In genomic region chr1:27956761-27957160, GRCh38 we compare ENCODE assay signal across 23 cellular contexts. TPM values are rescaled to one million over a fixed set of nuclear protein-coding genes. Genes with fewer than 3 reads are reported as not detected.
DNase-seq lines count a peak whose midpoint lies in the region; ATAC-seq, FAIRE-seq and TF ChIP-seq lines count a peak whose summit lies in the region.
"Had no signal": no experiment of that assay in that cellular context is flagged by ENCODE, and none has a peak within 500 bp of the region (broad histone marks: within the 10 kb centered on the region; RNA-seq: fewer than 3 reads in every experiment).

No MANE protein-coding gene starts in this region.

- no TSS peak for BruUV-seq in K562 (replicated peaks; lab: Mats Ljungman, UMichigan)

- no peak for FAIRE-seq in K562 (lab: Jason Lieb, UNC)
- FAIRE-seq: GM12878 had no signal

- no peaks in the 10 kb centered on the region for H3K36me3 ChIP-seq in CD8-positive, alpha-beta T cell (ENCODE audit: insufficient read depth, low read length)
- H3K36me3 ChIP-seq in K562 (ENCODE audit: control insufficient read depth, insufficient read depth, low read length) = no peaks in the 10 kb centered on the region

- no peak for TF ChIP-seq POLR2A in K562 (conservative IDR thresholded peaks at IDR 0.05)

- no peaks in the 10 kb centered on the region for H3K9me1 ChIP-seq in K562 (ENCODE audit: control insufficient read depth, insufficient read depth, low read length)

- no peak overlapping the region for H3K27ac ChIP-seq in CD8-positive, alpha-beta T cell (ENCODE audit: low read depth, low read length)
- no peak overlapping the region for H3K27ac ChIP-seq in K562 (ENCODE audit: extremely low read depth, low read depth, low read length)
- H3K27ac ChIP-seq: GM23248, KMS-11, RWPE1, SK-N-MC had no signal

- H3K79me2 ChIP-seq in K562 (ENCODE audit: control insufficient read depth, insufficient read depth, low read length) = no peaks in the 10 kb centered on the region

- DNase-seq in CD8-positive, alpha-beta T cell = no peak
- DNase-seq in K562 (ENCODE audit: extremely low read depth in 1 of 4, low spot score in 3 of 4) = no peak
- DNase-seq in natural killer cell treated with Interleukin-12 subunit alpha and Interleukin-12 subunit beta and Interleukin-15 and Interleukin-18, amount 100 ng/mL, for 72 hours (ENCODE audit: low spot score) = no peak
- DNase-seq in type B pancreatic cell (ENCODE audit: extremely low spot score, unreplicated experiment) = no peak
- no peak for DNase-seq in T-helper 2 cell
- DNase-seq in activated CD4-positive, alpha-beta T cell treated with anti-CD3 and anti-CD28 coated beads for 48 hours = no peak
- DNase-seq: DMS79 treated with DMSO at 0.1 percent for 48 hours; GM23248; H9; NCI-H1105; NCI-H146; NCI-H2029; NCI-H2171; NCI-H345; NCI-H524; NCI-H774; NK-92 treated with Interleukin-12 subunit alpha and Interleukin-12 subunit beta, amount 100 ng/mL, for 24 hours; SHP77 treated with DMSO at 0.1 percent for 48 hours had no signal

- peaks cover 13% of the 10 kb centered on the region for H3K4me1 ChIP-seq in CD8-positive, alpha-beta T cell (ENCODE audit: insufficient read depth, low read length)
- H3K4me1 ChIP-seq in K562 (replicated peaks in 1 of 2; ENCODE audit: control insufficient read depth in 2 of 2, insufficient read depth in 2 of 2, low read length in 2 of 2) = peaks cover 9 to 25% of the 10 kb centered on the region in 2 experiments

- H3K27me3 ChIP-seq in CD8-positive, alpha-beta T cell (ENCODE audit: insufficient read depth, low read length) = no peaks in the 10 kb centered on the region
- H3K27me3 ChIP-seq in K562 (ENCODE audit: control insufficient read depth in 2 of 2, insufficient read depth in 2 of 2, low read length in 2 of 2) = peaks cover 2 to 13% of the 10 kb centered on the region in 2 experiments; a peak in 2 of 5 replicates

- 24% methylated on average over 6 of the region's 6 CpGs for WGBS in K562 (ENCODE audit: insufficient coverage, low coverage, missing lambda C conversion rate)

- no peak overlapping the region for H3K27ac Mint-ChIP-seq in CD8-positive, alpha-beta T cell
- peak overlapping the region in 1 of 2 donors; percentile 19 for H3K27ac Mint-ChIP-seq in natural killer cell treated with Interleukin-12 subunit alpha and Interleukin-12 subunit beta and Interleukin-15 and Interleukin-18, amount 100 ng/mL, for 72 hours
- no peak overlapping the region for H3K27ac Mint-ChIP-seq in type B pancreatic cell

- H3K9ac ChIP-seq in K562 (ENCODE audit: insufficient read depth in 1 of 2, low read depth in 2 of 2, low read length in 2 of 2) = no peak overlapping the region; a peak in 1 of 4 replicates
- H3K9ac ChIP-seq: GM23248, KMS-11 had no signal

- intact Hi-C loops in CD8-positive, alpha-beta T cell (cut with DNase I, micrococcal nuclease) = no loop called here
- intact Hi-C loops in K562 (cut with micrococcal nuclease) = no loop called here

- no peaks in the 10 kb centered on the region for H3K36me3 Mint-ChIP-seq in CD8-positive, alpha-beta T cell
- no peaks in the 10 kb centered on the region for H3K36me3 Mint-ChIP-seq in natural killer cell treated with Interleukin-12 subunit alpha and Interleukin-12 subunit beta and Interleukin-15 and Interleukin-18, amount 100 ng/mL, for 72 hours
- H3K36me3 Mint-ChIP-seq in type B pancreatic cell = no peaks in the 10 kb centered on the region

- H3K27me3 Mint-ChIP-seq in CD8-positive, alpha-beta T cell (ENCODE audit: low read depth) = no peaks in the 10 kb centered on the region
- no peaks in the 10 kb centered on the region for H3K27me3 Mint-ChIP-seq in natural killer cell treated with Interleukin-12 subunit alpha and Interleukin-12 subunit beta and Interleukin-15 and Interleukin-18, amount 100 ng/mL, for 72 hours
- H3K27me3 Mint-ChIP-seq in type B pancreatic cell = peaks cover 7% of the 10 kb centered on the region

- peak overlapping the region; percentile 19 for H3K4me3 Mint-ChIP-seq in CD8-positive, alpha-beta T cell
- peak overlapping the region; percentile 26 for H3K4me3 Mint-ChIP-seq in natural killer cell treated with Interleukin-12 subunit alpha and Interleukin-12 subunit beta and Interleukin-15 and Interleukin-18, amount 100 ng/mL, for 72 hours
- H3K4me3 Mint-ChIP-seq in type B pancreatic cell = peak overlapping the region; percentile 50
- H3K4me3 Mint-ChIP-seq: H9 had no signal

- H2AFZ ChIP-seq in K562 (ENCODE audit: low read depth, low read length) = no peak overlapping the region
- H2AFZ ChIP-seq: GM23248 had no signal

- TF ChIP-seq EP300 in K562 (IDR thresholded peaks at IDR 0.05; ENCODE audit: low read length) = no peak

- in situ Hi-C loops in K562 (cut with MboI) = no loop called here

- peaks cover 25% of the 10 kb centered on the region for H3K4me1 Mint-ChIP-seq in CD8-positive, alpha-beta T cell (ENCODE audit: low read depth)
- H3K4me1 Mint-ChIP-seq in natural killer cell treated with Interleukin-12 subunit alpha and Interleukin-12 subunit beta and Interleukin-15 and Interleukin-18, amount 100 ng/mL, for 72 hours (ENCODE audit: low read depth in 2 of 2) = peaks cover 8 to 10% of the 10 kb centered on the region in 2 donors
- peaks cover 4% of the 10 kb centered on the region for H3K4me1 Mint-ChIP-seq in type B pancreatic cell (ENCODE audit: unreplicated experiment)

- TF ChIP-seq RAD21 in K562 (CRISPR knock-in tag; conservative IDR thresholded peaks at IDR 0.05 in 1 of 2, IDR thresholded peaks at IDR 0.05 in 1 of 2) = no peak

- H3K4me3 ChIP-seq in CD8-positive, alpha-beta T cell (ENCODE audit: low read depth, low read length) = no peak overlapping the region
- no peak overlapping the region for H3K4me3 ChIP-seq in K562
- H3K4me3 ChIP-seq: GM12878, GM23248, SK-N-MC had no signal

- ATAC-seq in CD8-positive, alpha-beta T cell = no peak
- ATAC-seq in K562 = no peak
- no peak for ATAC-seq in natural killer cell treated with Interleukin-12 subunit alpha and Interleukin-12 subunit beta and Interleukin-15 and Interleukin-18, amount 100 ng/mL, for 72 hours
- no peak for ATAC-seq in HG03025 (IDR thresholded peaks at IDR 0.05; ENCODE audit: low FRiP score, unreplicated experiment)
- ATAC-seq: GM12878 had no signal

- no peak overlapping the region for H3K4me2 ChIP-seq in K562 (ENCODE audit: insufficient read depth, low read length)
- H3K4me2 ChIP-seq: KMS-11 had no signal

- no peaks in the 10 kb centered on the region for H3K9me3 ChIP-seq in CD8-positive, alpha-beta T cell (ENCODE audit: low read length)
- no peaks in the 10 kb centered on the region for H3K9me3 ChIP-seq in K562 (replicated peaks; ENCODE audit: control insufficient read depth, insufficient read depth, low read depth, low read length)

- POLR2A ChIA-PET in CD8-positive, alpha-beta T cell (lab: Charles Lee) = no interaction called here
- POLR2A ChIA-PET in K562 (lab: Yijun Ruan, JAX) = interaction anchor here (0.6 to 1.7 kb wide), 3 partner anchors 8 to 1022 kb away, joined by 3 to 5 read pairs (median 4); no protein-coding TSS in a partner anchor

- CTCF ChIA-PET in CD8-positive, alpha-beta T cell (lab: Charles Lee) = interaction anchor here (0.8 to 3.5 kb wide), 4 partner anchors 12 to 22 kb away, joined by 3 to 12 read pairs (median 6); no protein-coding TSS in a partner anchor
- CTCF ChIA-PET in K562 (lab: Yijun Ruan, JAX; ENCODE audit: low intra/inter-chr PET ratio) = no interaction called here

- H3K9me3 Mint-ChIP-seq in CD8-positive, alpha-beta T cell = no peaks in the 10 kb centered on the region
- H3K9me3 Mint-ChIP-seq in natural killer cell treated with Interleukin-12 subunit alpha and Interleukin-12 subunit beta and Interleukin-15 and Interleukin-18, amount 100 ng/mL, for 72 hours = no peaks in the 10 kb centered on the region
- no peaks in the 10 kb centered on the region for H3K9me3 Mint-ChIP-seq in type B pancreatic cell
- H3K9me3 Mint-ChIP-seq: H9 had no signal

- TF ChIP-seq CTCF in CD8-positive, alpha-beta T cell (IDR thresholded peaks at IDR 0.05) = no peak
- no peak for TF ChIP-seq CTCF in K562 (IDR thresholded peaks at IDR 0.05 in 2 of 3, conservative IDR thresholded peaks at IDR 0.05 in 1 of 3; ENCODE audit: insufficient read depth in 2 of 3, low read depth in 1 of 3, low read length in 3 of 3)
- no peak for TF ChIP-seq CTCF in type B pancreatic cell (conservative IDR thresholded peaks at IDR 0.05)

- no peaks in the 10 kb centered on the region; the same call in 1 of the 2 replicates for H4K20me1 ChIP-seq in K562 (replicated peaks; ENCODE audit: control insufficient read depth, insufficient read depth, low read length)

RNA-seq across cellular contexts. Expression of gene XKR8, which starts 3.0 kb away (rescaled TPM):
- 1 to 10 TPM; 6.1 to 7.3 TPM for total RNA-seq in CD8-positive, alpha-beta T cell
- 1.2 and 2.3 TPM in 2 replicates for total RNA-seq in K562 (2011; cell fraction: chromatin; rRNA removed; ENCODE audit: low replicate concordance)
- total RNA-seq in K562 (2011; cell fraction: nucleolus; rRNA removed) = 3.8 and 4.8 TPM in 2 replicates
- 2.4 and 2.9 TPM in 2 replicates for total RNA-seq in K562 (2011; cell fraction: nucleoplasm; rRNA removed)
- total RNA-seq in K562 (2014; rRNA removed) (0.45 and 0.86 TPM in 2 replicates), K562 (2014; rRNA removed; fragmentation: Illumina TruSeq; extraction: Trizol) (0.58 and 0.99 TPM in 2 replicates), K562 (2015; rRNA removed; fragmentation: Illumina TruSeq; extraction: Trizol) (1.9 and 2.2 TPM in 2 replicates), K562 (2021) (2.5 and 2.8 TPM in 2 replicates), type B pancreatic cell (ENCODE audit: low replicate concordance) (8.0 and 12.6 TPM in 2 replicates)
- polyA plus RNA-seq in K562 (2011; rRNA removed) (1.8 and 3.1 TPM in 2 replicates), K562 (2014; fragmentation: Illumina TruSeq; extraction: Trizol) (1.7 and 2.1 TPM in 2 replicates), K562 (2014; fragmentation: Nextera tagmentation; extraction: Ambion mirVana) (under 1 TPM; 0.49 to 0.73 TPM), K562 (2014; rRNA removed) (1.9 and 2.5 TPM in 2 replicates)
- 2.7 and 4.9 TPM in 2 replicates for polyA plus RNA-seq in K562 (2011; cell fraction: cytosol; rRNA removed)
- 2.5 and 2.6 TPM in 2 replicates for polyA plus RNA-seq in K562 (2011; cell fraction: nucleus; rRNA removed)
- polyA plus RNA-seq in K562 (2012) = 2.1 and 2.9 TPM in 2 replicates
- polyA minus RNA-seq in K562 (2011; rRNA and poly(A)+ RNA removed) = 1.5 and 1.7 TPM in 2 replicates
- polyA minus RNA-seq in K562 (2011; cell fraction: cytosol; rRNA and poly(A)+ RNA removed) = 0.95 and 7.0 TPM in 2 replicates
- 0.67 and 1.2 TPM in 2 replicates for polyA minus RNA-seq in K562 (2011; cell fraction: nucleus; rRNA and poly(A)+ RNA removed)
- total RNA-seq in natural killer cell treated with Interleukin-12 subunit alpha and Interleukin-12 subunit beta and Interleukin-15 and Interleukin-18, amount 100 ng/mL, for 72 hours = 1 to 10 TPM; 7.1 to 9.6 TPM

RNA-seq across cellular contexts. Expression of gene SMPDL3B, which starts 22.0 kb away (rescaled TPM):
- total RNA-seq in CD8-positive, alpha-beta T cell = not detected
- 1.3 and 1.6 TPM in 2 replicates for total RNA-seq in K562 (2011; cell fraction: chromatin; rRNA removed; ENCODE audit: low replicate concordance)
- 1.4 and 2.0 TPM in 2 replicates for total RNA-seq in K562 (2011; cell fraction: nucleolus; rRNA removed)
- 1.1 and 1.6 TPM in 2 replicates for total RNA-seq in K562 (2011; cell fraction: nucleoplasm; rRNA removed)
- total RNA-seq in K562 (2014; rRNA removed) (0.73 and 0.98 TPM in 2 replicates), K562 (2014; rRNA removed; fragmentation: Illumina TruSeq; extraction: Trizol) (0.36 and 0.38 TPM in 2 replicates), K562 (2015; rRNA removed; fragmentation: Illumina TruSeq; extraction: Trizol) (0.07 and 0.11 TPM in 2 replicates), K562 (2021) (0.74 and 0.98 TPM in 2 replicates), type B pancreatic cell (ENCODE audit: low replicate concordance) (3.2 and 3.6 TPM in 2 replicates)
- polyA plus RNA-seq in K562 (2011; rRNA removed) (0.68 and 1.1 TPM in 2 replicates), K562 (2014; fragmentation: Illumina TruSeq; extraction: Trizol) (0.71 and 0.97 TPM in 2 replicates), K562 (2014; fragmentation: Nextera tagmentation; extraction: Ambion mirVana) (under 1 TPM; 0.10 to 0.41 TPM), K562 (2014; rRNA removed) (1.1 and 1.2 TPM in 2 replicates)
- 1.1 and 2.3 TPM in 2 replicates for polyA plus RNA-seq in K562 (2011; cell fraction: cytosol; rRNA removed)
- 0.70 and 1.6 TPM in 2 replicates for polyA plus RNA-seq in K562 (2011; cell fraction: nucleus; rRNA removed)
- 0.30 and 1.1 TPM in 2 replicates for polyA plus RNA-seq in K562 (2012)
- polyA minus RNA-seq in K562 (2011; rRNA and poly(A)+ RNA removed) = 0.53 and 0.54 TPM in 2 replicates
- 0.48 TPM in 1 of 2 replicates, not detected in the other for polyA minus RNA-seq in K562 (2011; cell fraction: cytosol; rRNA and poly(A)+ RNA removed)
- polyA minus RNA-seq in K562 (2011; cell fraction: nucleus; rRNA and poly(A)+ RNA removed) = 0.27 and 0.56 TPM in 2 replicates
- total RNA-seq in natural killer cell treated with Interleukin-12 subunit alpha and Interleukin-12 subunit beta and Interleukin-15 and Interleukin-18, amount 100 ng/mL, for 72 hours = under 1 TPM; 0.33 to 0.95 TPM
- total RNA-seq: GM23248 had no signal
- polyA plus RNA-seq: GM23248 had no signal

RNA-seq across cellular contexts. Expression of gene RPA2, which starts 42.4 kb away (rescaled TPM):
- total RNA-seq in CD8-positive, alpha-beta T cell = 10 to 100 TPM; 10.7 to 12.5 TPM
- total RNA-seq in K562 (2011; cell fraction: chromatin; rRNA removed; ENCODE audit: low replicate concordance) = 37.6 and 39.9 TPM in 2 replicates
- 42.4 and 43.4 TPM in 2 replicates for total RNA-seq in K562 (2011; cell fraction: nucleolus; rRNA removed)
- total RNA-seq in K562 (2011; cell fraction: nucleoplasm; rRNA removed) = 47.2 and 54.0 TPM in 2 replicates
- 177 and 243 TPM in 2 replicates for total RNA-seq in K562 (2014; rRNA removed)
- total RNA-seq in K562 (2014; rRNA removed; fragmentation: Illumina TruSeq; extraction: Trizol) = 150 and 169 TPM in 2 replicates
- total RNA-seq in K562 (2015; rRNA removed; fragmentation: Illumina TruSeq; extraction: Trizol) = 136 and 144 TPM in 2 replicates
- total RNA-seq in K562 (2021) = 119 and 121 TPM in 2 replicates
- polyA plus RNA-seq in K562 (2011; rRNA removed) = 177 and 222 TPM in 2 replicates
- 110 and 113 TPM in 2 replicates for polyA plus RNA-seq in K562 (2011; cell fraction: cytosol; rRNA removed)
- 85.8 and 86.7 TPM in 2 replicates for polyA plus RNA-seq in K562 (2011; cell fraction: nucleus; rRNA removed)
- 103 and 129 TPM in 2 replicates for polyA plus RNA-seq in K562 (2012)
- 198 and 207 TPM in 2 replicates for polyA plus RNA-seq in K562 (2014; fragmentation: Illumina TruSeq; extraction: Trizol)
- 100 to 1,000 TPM; 260 to 516 TPM for polyA plus RNA-seq in K562 (2014; fragmentation: Nextera tagmentation; extraction: Ambion mirVana)
- polyA plus RNA-seq in K562 (2014; rRNA removed) = 265 and 295 TPM in 2 replicates
- 69.4 and 70.6 TPM in 2 replicates for polyA minus RNA-seq in K562 (2011; rRNA and poly(A)+ RNA removed)
- polyA minus RNA-seq in K562 (2011; cell fraction: cytosol; rRNA and poly(A)+ RNA removed) = 40.0 and 42.4 TPM in 2 replicates
- 18.3 and 27.1 TPM in 2 replicates for polyA minus RNA-seq in K562 (2011; cell fraction: nucleus; rRNA and poly(A)+ RNA removed)
- total RNA-seq in natural killer cell treated with Interleukin-12 subunit alpha and Interleukin-12 subunit beta and Interleukin-15 and Interleukin-18, amount 100 ng/mL, for 72 hours = 10 to 100 TPM; 54.7 to 79.8 TPM
- total RNA-seq in type B pancreatic cell (ENCODE audit: low replicate concordance) = 28.0 and 44.6 TPM in 2 replicates
